ENCODE assay signal across 1 cellular context in genomic region chr17:57861000-57861736, GRCh38.
TF ChIP-seq lines count a peak whose summit lies in the region.

No MANE protein-coding gene starts in this region.

TF ChIP-seq in HepG2, 621 proteins besides CTCF, POLR2A, EP300 and RAD21 (continued from another document and continues in another):
- peak; percentile 69; the same call in 1 of the 2 replicates for TF ChIP-seq ZBTB37 (CRISPR knock-in tag; IDR thresholded peaks at IDR 0.05)
- TF ChIP-seq PATZ1 (CRISPR knock-in tag; IDR thresholded peaks at IDR 0.05), result peak; percentile 64
- TF ChIP-seq ZNF326 (CRISPR knock-in tag; IDR thresholded peaks at IDR 0.05; ENCODE audit: borderline replicate concordance), result peak; percentile 41; the same call in 1 of the 2 replicates
- TF ChIP-seq XRCC5 (optimal IDR thresholded peaks at IDR 0.05; ENCODE audit: low read length), result peak; percentile 61
- TF ChIP-seq FOXO1 (CRISPR knock-in tag; IDR thresholded peaks at IDR 0.05), result peak; percentile 52; the same call in 1 of the 2 replicates
- peak; percentile 26; the same call in 1 of the 2 replicates for TF ChIP-seq ATF3 (CRISPR knock-in tag; IDR thresholded peaks at IDR 0.05)
- 0 out of 2 replicates have a peak, but pooled peaks have one; percentile 25 for TF ChIP-seq THAP9 (CRISPR knock-in tag; IDR thresholded peaks at IDR 0.05; ENCODE audit: borderline replicate concordance)
- TF ChIP-seq NCOR1 (IDR thresholded peaks at IDR 0.05; ENCODE audit: borderline replicate concordance, low read length), result peak; percentile 34; the same call in 1 of the 2 replicates
- 0 out of 2 replicates have a peak, but pooled peaks have one; percentile 58 for TF ChIP-seq ZNF703 (CRISPR knock-in tag; IDR thresholded peaks at IDR 0.05; ENCODE audit: borderline replicate concordance)
- TF ChIP-seq FOXA3 (CRISPR knock-in tag; IDR thresholded peaks at IDR 0.05), result peak; percentile 77
- peak; percentile 68 for TF ChIP-seq ZNF792 (CRISPR knock-in tag; IDR thresholded peaks at IDR 0.05)
- peak; percentile 43; the same call in 1 of the 2 replicates for TF ChIP-seq TFAP4 (IDR thresholded peaks at IDR 0.05; ENCODE audit: borderline replicate concordance, low read depth)
- TF ChIP-seq ZNF451 (CRISPR knock-in tag; IDR thresholded peaks at IDR 0.05), result no peak
- TF ChIP-seq MZF1 (CRISPR knock-in tag; IDR thresholded peaks at IDR 0.05; ENCODE audit: borderline replicate concordance), result 0 out of 2 replicates have a peak, but pooled peaks have one; percentile 78
- peak; percentile 38; the same call in 1 of the 2 replicates for TF ChIP-seq TARDBP (CRISPR knock-in tag; IDR thresholded peaks at IDR 0.05)
- 0 out of 2 replicates have a peak, but pooled peaks have one; percentile 13 for TF ChIP-seq ZBTB38 (CRISPR knock-in tag; IDR thresholded peaks at IDR 0.05)
- TF ChIP-seq SNAPC5 (CRISPR knock-in tag; IDR thresholded peaks at IDR 0.05; ENCODE audit: borderline replicate concordance), result peak; percentile 64; the same call in 1 of the 2 replicates
- TF ChIP-seq GATA4 (IDR thresholded peaks at IDR 0.05; ENCODE audit: borderline replicate concordance, low read depth), result peak; percentile 82
- peak; percentile 61 for TF ChIP-seq CEBPG (CRISPR knock-in tag; IDR thresholded peaks at IDR 0.05)
- peak; percentile 82; the same call in 1 of the 2 replicates for TF ChIP-seq CREM (IDR thresholded peaks at IDR 0.05)
- TF ChIP-seq CREM (CRISPR knock-in tag; IDR thresholded peaks at IDR 0.05), result no peak
- TF ChIP-seq ZBTB20 (CRISPR knock-in tag; IDR thresholded peaks at IDR 0.05; ENCODE audit: borderline replicate concordance, low read depth), result peak; percentile 82; the same call in 1 of the 2 replicates
- TF ChIP-seq MTA1 (CRISPR knock-in tag; IDR thresholded peaks at IDR 0.05; ENCODE audit: borderline replicate concordance), result 0 out of 2 replicates have a peak, but pooled peaks have one; percentile 27
- TF ChIP-seq KAT7 (CRISPR knock-in tag; IDR thresholded peaks at IDR 0.05; ENCODE audit: borderline replicate concordance), result peak; percentile 0; the same call in 1 of the 2 replicates
- peak; percentile 51; the same call in 1 of the 2 replicates for TF ChIP-seq ELF3 (CRISPR knock-in tag; IDR thresholded peaks at IDR 0.05)
- 0 out of 2 replicates have a peak, but pooled peaks have one; percentile 67 for TF ChIP-seq MATR3 (CRISPR knock-in tag; IDR thresholded peaks at IDR 0.05)
- 0 out of 2 replicates have a peak, but pooled peaks have one; percentile 25 for TF ChIP-seq PRMT3 (CRISPR knock-in tag; IDR thresholded peaks at IDR 0.05; ENCODE audit: borderline replicate concordance, low read depth)
- TF ChIP-seq ZBTB34 (CRISPR knock-in tag; IDR thresholded peaks at IDR 0.05), result peak; percentile 84; the same call in 1 of the 2 replicates
- TF ChIP-seq NFKB2 (CRISPR knock-in tag; IDR thresholded peaks at IDR 0.05; ENCODE audit: borderline replicate concordance), result peak; percentile 56; the same call in 1 of the 2 replicates
- TF ChIP-seq DRAP1 (CRISPR knock-in tag; IDR thresholded peaks at IDR 0.05), result peak; percentile 56
- TF ChIP-seq ZBTB2 (CRISPR knock-in tag; IDR thresholded peaks at IDR 0.05; ENCODE audit: low read depth), result 0 out of 2 replicates have a peak, but pooled peaks have one; percentile 23
- TF ChIP-seq MYPOP (CRISPR knock-in tag; IDR thresholded peaks at IDR 0.05), result peak; percentile 80
- TF ChIP-seq PHF20 (CRISPR knock-in tag; IDR thresholded peaks at IDR 0.05), result no peak; the same call in 1 of the 2 replicates
- no peak for TF ChIP-seq GLMP (CRISPR knock-in tag; IDR thresholded peaks at IDR 0.05; ENCODE audit: borderline replicate concordance)
- TF ChIP-seq ATF7 (IDR thresholded peaks at IDR 0.05), result no peak
- no peak for TF ChIP-seq ATF7 (CRISPR knock-in tag; IDR thresholded peaks at IDR 0.05)
- TF ChIP-seq BRF2 (CRISPR knock-in tag; IDR thresholded peaks at IDR 0.05), result no peak
- TF ChIP-seq HNF4G (IDR thresholded peaks at IDR 0.05; ENCODE audit: borderline replicate concordance, low read depth, low read length), result peak; percentile 19; the same call in 1 of the 2 replicates
- no peak for TF ChIP-seq HNF4G (CRISPR knock-in tag; IDR thresholded peaks at IDR 0.05; ENCODE audit: borderline replicate concordance, low read depth)
- TF ChIP-seq MAX (IDR thresholded peaks at IDR 0.05), result peak; percentile 43
- TF ChIP-seq ZNF772 (CRISPR knock-in tag; IDR thresholded peaks at IDR 0.05), result no peak
- peak; percentile 60 for TF ChIP-seq ZNF205 (CRISPR knock-in tag; IDR thresholded peaks at IDR 0.05)
- TF ChIP-seq SRF (IDR thresholded peaks at IDR 0.05; ENCODE audit: low read depth, low read length), result 0 out of 2 replicates have a peak, but pooled peaks have one; percentile 23
- no peak for TF ChIP-seq HINFP (CRISPR knock-in tag; IDR thresholded peaks at IDR 0.05; ENCODE audit: low read depth)
